In genomic region chr15:63155486-63155885, GRCh38 we compare ENCODE assay signal across 9 cellular contexts. TPM values are rescaled to one million over a fixed set of nuclear protein-coding genes. Genes with fewer than 3 reads are reported as not detected.
A peak's percentile ranks its signal among the peaks of the same experiment; 100 is the strongest.
DNase-seq lines count a peak whose midpoint lies in the region; ATAC-seq, FAIRE-seq and TF ChIP-seq lines count a peak whose summit lies in the region.
"Had no signal": no experiment of that assay in that cellular context is flagged by ENCODE, and none has a peak within 500 bp of the region (broad histone marks: within the 10 kb centered on the region; RNA-seq: fewer than 3 reads in every experiment).

No MANE protein-coding gene starts in this region.

- peak overlapping the region; percentile 99 for H3K27ac Mint-ChIP-seq in HFFc6
- peak overlapping the region; percentile 98 for H3K27ac Mint-ChIP-seq in astrocyte (ENCODE audit: unreplicated experiment)

- H3K9ac ChIP-seq in astrocyte (ENCODE audit: low read length) = peak overlapping the region; percentile 96

- H3K36me3 Mint-ChIP-seq in HFFc6 (ENCODE audit: low read depth) (peaks cover 53% of the 10 kb centered on the region), astrocyte (ENCODE audit: low read depth, unreplicated experiment) (peaks cover 15% of the 10 kb centered on the region)

- no peak for TF ChIP-seq CTCF in AG04449 (IDR thresholded peaks at IDR 0.05; ENCODE audit: insufficient read depth, low read length, missing control alignments)
- no peak for TF ChIP-seq CTCF in HFFc6 (IDR thresholded peaks at IDR 0.05)
- no peak for TF ChIP-seq CTCF in astrocyte (IDR thresholded peaks at IDR 0.05; ENCODE audit: insufficient read depth, low read depth, low read length)

- peaks cover 27% of the 10 kb centered on the region for H4K20me1 ChIP-seq in astrocyte (ENCODE audit: insufficient read depth, low read length)

- H3K4me1 ChIP-seq in astrocyte (ENCODE audit: insufficient read depth, low read length) = peaks cover 4% of the 10 kb centered on the region
- peaks cover 3% of the 10 kb centered on the region for H3K4me1 ChIP-seq in mesodermal cell (ENCODE audit: control insufficient read depth, insufficient read depth, low read length, poor library complexity, severe bottlenecking)

- H3K9me3 ChIP-seq in astrocyte (ENCODE audit: insufficient read depth, low read depth, low read length) (no peaks in the 10 kb centered on the region), mesodermal cell (ENCODE audit: control insufficient read depth, low read length) (no peaks in the 10 kb centered on the region)

- no CpG with 5 or more reads among the region's 3 CpGs for WGBS in mesodermal cell (ENCODE audit: insufficient coverage in 2 of 2), 2 experiments

- peak overlapping the region; percentile 86 for H3K4me2 ChIP-seq in astrocyte (ENCODE audit: low read length)

- no peak overlapping the region for H2AFZ ChIP-seq in astrocyte (ENCODE audit: low read depth, low read length)

- CTCF ChIA-PET in AG04449 (lab: Yijun Ruan, JAX) = interaction anchor here (1.2 kb wide), 1 partner anchor 61 kb away, joined by 3 read pairs; no protein-coding TSS in a partner anchor

- H3K4me3 Mint-ChIP-seq in HFFc6 (peak overlapping the region; percentile 100), astrocyte (ENCODE audit: unreplicated experiment) (peak overlapping the region; percentile 97)

- H3K9me3 Mint-ChIP-seq in HFFc6 (no peaks in the 10 kb centered on the region), astrocyte (ENCODE audit: unreplicated experiment) (no peaks in the 10 kb centered on the region)

- H3K27me3 ChIP-seq in astrocyte (ENCODE audit: insufficient read depth, low read length) = no peaks in the 10 kb centered on the region

- H3K4me3 ChIP-seq in AG04449 (ENCODE audit: low read depth, low read length) (peak overlapping the region; percentile 79), astrocyte (ENCODE audit: insufficient read depth, low read depth, low read length) (peak overlapping the region; percentile 98), mesodermal cell (ENCODE audit: extremely low read depth, insufficient read depth, low read length, poor library complexity, severe bottlenecking) (peak overlapping the region; percentile 90)

- no peak for ATAC-seq in GM19023 (IDR thresholded peaks at IDR 0.05; ENCODE audit: unreplicated experiment)

- peak overlapping the region; percentile 93 for H3K27ac ChIP-seq in astrocyte (ENCODE audit: low read depth, low read length)
- H3K27ac ChIP-seq in mesodermal cell (ENCODE audit: low read depth, low read length, severe bottlenecking) = no peak overlapping the region

- POLR2A ChIA-PET in AG04449 (lab: Yijun Ruan, JAX) = interaction anchor here (0.6 kb wide), 2 partner anchors 19 to 61 kb away, joined by 3 read pairs; no protein-coding TSS in a partner anchor

- H3K79me2 ChIP-seq in astrocyte (ENCODE audit: insufficient read depth, low read length) = peaks cover 53% of the 10 kb centered on the region

- no peak for FAIRE-seq in astrocyte (lab: Jason Lieb, UNC)

- H3K4me1 Mint-ChIP-seq in HFFc6 (ENCODE audit: low read depth) = peaks cover 39% of the 10 kb centered on the region
- peaks cover 4% of the 10 kb centered on the region for H3K4me1 Mint-ChIP-seq in astrocyte (ENCODE audit: low read depth, unreplicated experiment)

- peaks cover 28% of the 10 kb centered on the region for H3K36me3 ChIP-seq in astrocyte (ENCODE audit: insufficient read depth, low read length)
- peaks cover 43% of the 10 kb centered on the region for H3K36me3 ChIP-seq in mesodermal cell (ENCODE audit: control insufficient read depth, insufficient read depth, low read length)

- DNase-seq in AG04449 (ENCODE audit: low read depth, low spot score) (no peak), HFFc6 (no peak), astrocyte (ENCODE audit: low read depth) (no peak), kidney glomerular epithelial cell (lab: John Stamatoyannopoulos, UW) (no peak), putamen (ENCODE audit: low spot score) (no peak), NCI-H1092 (lab: John Stamatoyannopoulos, UW) (no peak)
- DNase-seq: hippocampal formation had no signal

- H3K27me3 Mint-ChIP-seq in HFFc6 (ENCODE audit: insufficient read depth) (peaks cover 5% of the 10 kb centered on the region), astrocyte (ENCODE audit: low read depth, unreplicated experiment) (no peaks in the 10 kb centered on the region)

RNA-seq across cellular contexts. Expression of gene RPS27L, which starts 1.8 kb away (rescaled TPM):
- total RNA-seq in HFFc6 (2021; fragmentation: NEBNext Ultra II Directional; extraction: Animal tissue kit (Norgen Biotek cat#: 25700)) = 100 to 1,000 TPM; 422 to 573 (median 537) TPM
- total RNA-seq in astrocyte = 428 and 484 TPM in 2 replicates
- polyA plus RNA-seq in mesodermal cell (2013, experiment 1 of 2) = 313 TPM
- 310 TPM for polyA plus RNA-seq in mesodermal cell (2013, experiment 2 of 2)

RNA-seq across cellular contexts. Expression of gene LACTB, which starts 33.8 kb away (rescaled TPM):
- 10 to 100 TPM; 37.5 to 47.6 (median 45.7) TPM for total RNA-seq in HFFc6 (2021; fragmentation: NEBNext Ultra II Directional; extraction: Animal tissue kit (Norgen Biotek cat#: 25700))
- 29.8 and 37.2 TPM in 2 replicates for total RNA-seq in astrocyte
- 10.2 TPM for polyA plus RNA-seq in mesodermal cell (2013, experiment 1 of 2)
- polyA plus RNA-seq in mesodermal cell (2013, experiment 2 of 2) = 11.0 TPM

RNA-seq across cellular contexts. Expression of gene RAB8B, which starts 33.9 kb away (rescaled TPM):
- 10 to 100 TPM; 24.7 to 38.4 (median 33.2) TPM for total RNA-seq in HFFc6 (2021; fragmentation: NEBNext Ultra II Directional; extraction: Animal tissue kit (Norgen Biotek cat#: 25700))
- 45.7 and 49.3 TPM in 2 replicates for total RNA-seq in astrocyte
- polyA plus RNA-seq in mesodermal cell (2013, experiment 1 of 2) = 23.3 TPM
- 26.4 TPM for polyA plus RNA-seq in mesodermal cell (2013, experiment 2 of 2)
